25 cellular contexts compared by ENCODE assay signal in genomic region chr6:12163744-12164507, GRCh38.
DNase-seq lines count a peak whose midpoint lies in the region; ATAC-seq and TF ChIP-seq lines count a peak whose summit lies in the region.
"Had no signal": no experiment of that assay in that cellular context is flagged by ENCODE, and none has a peak within 500 bp of the region (broad histone marks: within the 10 kb centered on the region; RNA-seq: fewer than 3 reads in every experiment).

No MANE protein-coding gene starts in this region.

- H3K27me3 ChIP-seq in right atrium auricular region, result no peaks in the 10 kb centered on the region
- H3K27me3 ChIP-seq: esophagus muscularis mucosa, neutrophil, right lobe of liver, SJCRH30, spleen, tibial artery had no signal

- DNase-seq in Right ventricle myocardium inferior (ENCODE audit: missing footprints), result peak; percentile 49
- DNase-seq in right atrium auricular region (ENCODE audit: low spot score), result no peak
- DNase-seq in RPMI7951 (ENCODE audit: low read depth), result peak; percentile 28
- peak; percentile 59 for DNase-seq in iris pigment epithelial cell (ENCODE audit: low read depth)
- no peak for DNase-seq in amniotic stem cell (lab: John Stamatoyannopoulos, UW)
- no peak for DNase-seq in NOMO-1 (lab: John Stamatoyannopoulos, UW; ENCODE audit: unreplicated experiment in 2 of 2)
- DNase-seq: ACHN; activated B cell treated with CpG ODN at 0.5 μM for 24 hours; activated CD4-positive, alpha-beta T cell treated with anti-CD3 and anti-CD28 coated beads, Interleukin-2, amount 50 U/mL, for 48 hours; caudate nucleus; DMS153; head of caudate nucleus; kidney; left ventricle myocardium superior; NCI-H1694; NCI-H446; NCI-H748 treated with DMSO at 0.1 percent for 48 hours; right lobe of liver; SJCRH30; SW 1271; tibial artery had no signal

- H3K27ac ChIP-seq in right atrium auricular region, result no peak overlapping the region
- H3K27ac ChIP-seq: esophagus muscularis mucosa, neutrophil, right lobe of liver, SJCRH30, tibial artery had no signal

- intact Hi-C loops in Right ventricle myocardium inferior (cut with DNase I), result no loop called here

- peaks cover 21% of the 10 kb centered on the region for H3K36me3 ChIP-seq in right atrium auricular region
- H3K36me3 ChIP-seq: SJCRH30 had no signal

- TF ChIP-seq CTCF in right atrium auricular region (IDR thresholded peaks at IDR 0.05), result no peak

- H3K4me3 ChIP-seq in right atrium auricular region, result no peak overlapping the region
- H3K4me3 ChIP-seq: esophagus muscularis mucosa, right lobe of liver, SJCRH30, spleen, tibial artery had no signal

- ATAC-seq in Right ventricle myocardium inferior, result no peak
- no peak for ATAC-seq in GM18868 (IDR thresholded peaks at IDR 0.05; ENCODE audit: unreplicated experiment)
- ATAC-seq: left ventricle myocardium superior had no signal

- no peaks in the 10 kb centered on the region for H3K9me3 ChIP-seq in right atrium auricular region
- H3K9me3 ChIP-seq: esophagus muscularis mucosa, neutrophil, right lobe of liver, SJCRH30, spleen, tibial artery had no signal

- no peaks in the 10 kb centered on the region for H3K4me1 ChIP-seq in right atrium auricular region
- H3K4me1 ChIP-seq: right lobe of liver, SJCRH30, tibial artery had no signal

Comparison
In these comparisons a context has a peak if more than half of its experiments do, and no peak if none do; other contexts are left out.
1. DNase-seq: peak in Right ventricle myocardium inferior (single experiment), RPMI7951 (single experiment) and iris pigment epithelial cell (single experiment); none in right atrium auricular region (single experiment), amniotic stem cell (single experiment) and NOMO-1 (0 of 2).